8 cellular contexts compared by ENCODE assay signal in the genomic region with DNA sequence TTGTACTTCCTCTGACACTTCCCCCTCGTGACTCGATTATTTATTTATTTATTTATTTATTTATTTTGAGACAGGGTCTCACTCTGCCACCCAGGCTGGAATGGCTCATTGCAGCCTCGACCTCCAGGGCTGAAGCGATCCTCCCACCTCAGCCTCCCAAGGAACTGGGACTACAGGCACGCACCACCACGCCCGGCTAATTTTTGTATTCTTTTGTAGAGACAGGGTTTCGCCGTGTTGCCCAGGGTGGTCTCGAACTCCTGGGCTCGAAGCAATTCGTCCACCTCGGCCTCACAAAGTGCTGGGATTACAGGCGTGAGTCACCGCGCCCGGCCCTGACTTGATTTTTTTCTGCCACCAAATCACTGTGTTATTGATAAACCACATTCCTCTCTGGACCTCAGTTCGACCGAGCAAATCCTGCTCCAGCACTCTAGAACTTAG. TPM values are rescaled to one million over a fixed set of nuclear protein-coding genes. Genes with fewer than 3 reads are reported as not detected.
DNase-seq lines count a peak whose midpoint lies in the region; FAIRE-seq and TF ChIP-seq lines count a peak whose summit lies in the region.

No MANE protein-coding gene starts in this region.

- TF ChIP-seq POLR2A in GM12892 (IDR thresholded peaks at IDR 0.05; ENCODE audit: low read depth, low read length) (no peak), esophagus squamous epithelium (IDR thresholded peaks at IDR 0.05) (peak in 1 of 4 donors; percentile 0)

- peak overlapping the region; percentile 97 for H3K4me2 ChIP-seq in PC-9

- FAIRE-seq in GM12892 (lab: Jason Lieb, UNC) = peak; percentile 50

- no peaks in the 10 kb centered on the region for H3K9me3 ChIP-seq in PC-9 (ENCODE audit: insufficient read depth, low read depth)
- no peaks in the 10 kb centered on the region for H3K9me3 ChIP-seq in esophagus squamous epithelium

- peak overlapping the region; percentile 82 for H3K27ac ChIP-seq in PC-9
- H3K27ac ChIP-seq in esophagus squamous epithelium = peak overlapping the region; percentile 93 to 97 (median 95)

- intact Hi-C loops in PC-9 (cut with micrococcal nuclease; ENCODE audit: unreplicated experiment) (loop anchor here (2.0 to 5.0 kb wide), 2 partner anchors 183 to 232 kb away; a partner anchor contains a TSS), esophagus squamous epithelium (cut with DNase I) (no loop called here)

- H3K79me2 ChIP-seq in PC-9 (ENCODE audit: low read depth) = peaks cover 70% of the 10 kb centered on the region

- no peaks in the 10 kb centered on the region for H3K27me3 ChIP-seq in PC-9 (ENCODE audit: insufficient read depth, low read depth)
- peaks cover 0 to 15% (median 0%) of the 10 kb centered on the region in 4 donors for H3K27me3 ChIP-seq in esophagus squamous epithelium

- DNase-seq in GM12892 (ENCODE audit: insufficient read length) (no peak), PC-9 (no peak), esophagus squamous epithelium (lab: John Stamatoyannopoulos, UW) (no peak), retinal pigment epithelial cell (ENCODE audit: low read depth) (no peak), epidermal melanocyte (ENCODE audit: insufficient read length, low spot score) (no peak), NCI-H226 (no peak), RKO (ENCODE audit: low spot score) (no peak), SIG-M5 treated with dmso at 0.1 percent for 504 hours (lab: John Stamatoyannopoulos, UW; ENCODE audit: unreplicated experiment) (no peak)

- H3K4me1 ChIP-seq in PC-9 (replicated peaks; ENCODE audit: insufficient read depth) (peaks cover 48% of the 10 kb centered on the region), esophagus squamous epithelium (peaks cover 38 to 77% (median 53%) of the 10 kb centered on the region in 3 donors)

- H3K36me3 ChIP-seq in PC-9 (ENCODE audit: low read depth) (peaks cover 31% of the 10 kb centered on the region), esophagus squamous epithelium (peaks cover 6 to 53% (median 11%) of the 10 kb centered on the region in 3 donors)

- H3F3A ChIP-seq in PC-9 (ENCODE audit: insufficient read depth, low read depth) = peaks cover 68% of the 10 kb centered on the region

- CTCF ChIA-PET in PC-9 (lab: Charles Lee) = interaction anchor here (0.6 kb wide), 1 partner anchor 45 kb away, joined by 3 read pairs; no protein-coding TSS in a partner anchor

- BruUV-seq in PC-9 (replicated peaks; lab: Mats Ljungman, UMichigan) = TSS peak; percentile 1

- POLR2A ChIA-PET in PC-9 (lab: Charles Lee; ENCODE audit: unreplicated experiment) = interaction anchor here (0.6 to 1.1 kb wide), 12 partner anchors 8 to 1221 kb away, joined by 3 to 15 read pairs (median 4); a partner anchor contains a TSS

- H2AFZ ChIP-seq in PC-9 = no peak overlapping the region

- peaks cover 33% of the 10 kb centered on the region for H4K20me1 ChIP-seq in PC-9 (ENCODE audit: insufficient read depth)

- no peaks in the 10 kb centered on the region for H3K9me2 ChIP-seq in PC-9 (ENCODE audit: insufficient read depth)

- TF ChIP-seq CTCF in PC-9 (conservative IDR thresholded peaks at IDR 0.05) = no peak
- TF ChIP-seq CTCF in esophagus squamous epithelium (IDR thresholded peaks at IDR 0.05) = no peak
- TF ChIP-seq CTCF in retinal pigment epithelial cell (conservative IDR thresholded peaks at IDR 0.05; ENCODE audit: low read depth, low read length) = no peak

- 24 to 26% methylated on average over 15 to 19 of the region's 19 CpGs for WGBS in esophagus squamous epithelium, 2 donors

- peak overlapping the region; percentile 87; the same call in 1 of the 2 replicates for H3K4me3 ChIP-seq in PC-9
- peak overlapping the region; percentile 73 to 97 (median 89) for H3K4me3 ChIP-seq in esophagus squamous epithelium
- H3K4me3 ChIP-seq in retinal pigment epithelial cell (ENCODE audit: low read length) = peak overlapping the region; percentile 79

RNA-seq across cellular contexts. Expression of a gene that starts 0.8 kb away (rescaled TPM):
- polyA plus RNA-seq in GM12892 (2012; ENCODE audit: missing spikeins) = 2,883 TPM
- total RNA-seq in PC-9 (2021) (1,474 and 1,510 TPM in 2 replicates), esophagus squamous epithelium (100 to 1,000 TPM; 236 to 881 (median 571) TPM)

RNA-seq across cellular contexts. Expression of a gene that starts 1.3 kb away (rescaled TPM):
- polyA plus RNA-seq in GM12892 (2012; ENCODE audit: missing spikeins) = 18.7 TPM
- total RNA-seq in PC-9 (2021) (161 and 174 TPM in 2 replicates), esophagus squamous epithelium (10 to 100 TPM; 27.6 to 98.0 (median 65.1) TPM)

RNA-seq across cellular contexts. Expression of a gene that starts 7.0 kb away (rescaled TPM):
- polyA plus RNA-seq in GM12892 (2012; ENCODE audit: missing spikeins) = 15.8 TPM
- 14.7 and 19.4 TPM in 2 replicates for total RNA-seq in PC-9 (2021)
- total RNA-seq in esophagus squamous epithelium = 10 to 100 TPM in 3 of 4 donors, 1 to 10 TPM in 1; 8.8 to 17.0 (median 13.0) TPM

RNA-seq across cellular contexts. Expression of a gene that starts 7.3 kb away (rescaled TPM):
- 2.8 TPM for polyA plus RNA-seq in GM12892 (2012; ENCODE audit: missing spikeins)
- 14.2 and 15.8 TPM in 2 replicates for total RNA-seq in PC-9 (2021)
- 1 to 10 TPM in 1 of 4 donors, under 1 TPM in 2, not detected in 1; 0.48 to 1.1 (median 0.64) TPM for total RNA-seq in esophagus squamous epithelium

RNA-seq across cellular contexts. Expression of a gene that starts 9.6 kb away (rescaled TPM):
- polyA plus RNA-seq in GM12892 (2012; ENCODE audit: missing spikeins) = 6.9 TPM
- total RNA-seq in PC-9 (2021) (11.5 and 12.1 TPM in 2 replicates), esophagus squamous epithelium (1 to 10 TPM; 1.1 to 7.3 (median 2.6) TPM)
